In the genomic region with DNA sequence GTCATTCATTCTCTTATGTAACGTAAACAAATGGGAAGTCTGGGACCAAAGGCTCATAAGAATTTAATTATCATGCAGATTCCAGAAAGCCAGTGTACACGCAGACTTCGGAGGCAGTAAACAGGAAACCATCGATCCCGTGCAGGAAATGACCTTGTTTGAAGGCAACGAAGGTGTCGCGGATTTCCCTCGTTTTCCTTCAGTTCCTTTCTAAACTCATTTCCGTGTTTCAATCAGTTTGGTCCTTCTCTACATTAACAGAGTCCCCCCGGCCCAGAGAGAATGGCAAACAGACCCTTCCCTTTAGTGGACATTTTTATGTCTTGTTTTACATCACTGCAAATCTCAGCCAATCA, we compare ENCODE assay signal across 8 cellular contexts. TPM values are rescaled to one million over a fixed set of nuclear protein-coding genes. Genes with fewer than 3 reads are reported as not detected.
DNase-seq lines count a peak whose midpoint lies in the region; ATAC-seq, FAIRE-seq and TF ChIP-seq lines count a peak whose summit lies in the region.

No MANE protein-coding gene starts in this region.

- H3K27ac ChIP-seq in HL-60 (replicated peaks) (peak overlapping the region; percentile 92), lower lobe of right lung (peak overlapping the region; percentile 100), upper lobe of right lung (peak overlapping the region; percentile 100)

- peak overlapping the region; percentile 100 for H3K27ac Mint-ChIP-seq in Calu3 (ENCODE audit: unreplicated experiment)

- H3K36me3 ChIP-seq in bronchial epithelial cell (ENCODE audit: control insufficient read depth, insufficient read depth, low read length) (no peaks in the 10 kb centered on the region), lower lobe of right lung (no peaks in the 10 kb centered on the region), upper lobe of right lung (no peaks in the 10 kb centered on the region)

- H3K9me3 ChIP-seq in lower lobe of right lung (no peaks in the 10 kb centered on the region), upper lobe of right lung (no peaks in the 10 kb centered on the region)

- no peaks in the 10 kb centered on the region for H3K27me3 Mint-ChIP-seq in Calu3 (ENCODE audit: unreplicated experiment)

- no peaks in the 10 kb centered on the region for H3K4me1 Mint-ChIP-seq in Calu3 (ENCODE audit: low read depth, unreplicated experiment)

- H3K36me3 Mint-ChIP-seq in Calu3 (ENCODE audit: insufficient read depth, unreplicated experiment) = peaks cover 18% of the 10 kb centered on the region

- DNase-seq in Calu3 (no peak), HL-60 (ENCODE audit: low read depth in 1 of 2, low spot score in 1 of 2) (no peak), bronchial epithelial cell (ENCODE audit: low read depth) (no peak), lower lobe of right lung (no peak), upper lobe of right lung (no peak), ureter (ENCODE audit: low spot score) (no peak), EL (no peak)

- BruUV-seq in Calu3 (replicated peaks; lab: Mats Ljungman, UMichigan) = no TSS peak

- peak overlapping the region; percentile 49 for H3K4me3 ChIP-seq in HL-60 (replicated peaks; ENCODE audit: insufficient read depth, low read length)
- H3K4me3 ChIP-seq in bronchial epithelial cell (ENCODE audit: low read depth, low read length) = peak overlapping the region; percentile 90
- H3K4me3 ChIP-seq in lower lobe of right lung = peak overlapping the region; percentile 74
- H3K4me3 ChIP-seq in upper lobe of right lung = peak overlapping the region; percentile 80

- CTCF ChIA-PET in Calu3 (lab: Charles Lee) = no interaction called here

- peak overlapping the region; percentile 95 for H3K4me3 Mint-ChIP-seq in Calu3 (ENCODE audit: low read depth, unreplicated experiment)

- H3K4me1 ChIP-seq in lower lobe of right lung = peaks cover 4% of the 10 kb centered on the region
- no peaks in the 10 kb centered on the region for H3K4me1 ChIP-seq in upper lobe of right lung

- no peaks in the 10 kb centered on the region for H3K27me3 ChIP-seq in HL-60 (ENCODE audit: insufficient read depth, poor library complexity, severe bottlenecking)
- no peaks in the 10 kb centered on the region for H3K27me3 ChIP-seq in bronchial epithelial cell (ENCODE audit: control insufficient read depth, insufficient read depth, low read length)
- no peaks in the 10 kb centered on the region for H3K27me3 ChIP-seq in lower lobe of right lung (ENCODE audit: low read depth)
- no peaks in the 10 kb centered on the region for H3K27me3 ChIP-seq in upper lobe of right lung

- ATAC-seq in GM21390 (IDR thresholded peaks at IDR 0.05; ENCODE audit: unreplicated experiment) = peak; percentile 37
- peak; percentile 30 to 46 for ATAC-seq in lower lobe of right lung
- ATAC-seq in upper lobe of right lung = peak; percentile 10

- H3K9me3 Mint-ChIP-seq in Calu3 (ENCODE audit: low read depth, unreplicated experiment) = no peaks in the 10 kb centered on the region

- TF ChIP-seq CTCF in Calu3 (IDR thresholded peaks at IDR 0.05; ENCODE audit: unreplicated experiment) (no peak), HL-60 (IDR thresholded peaks at IDR 0.05; ENCODE audit: insufficient read depth, low read length) (no peak), bronchial epithelial cell (IDR thresholded peaks at IDR 0.05; ENCODE audit: insufficient read depth, low read length, severe bottlenecking) (no peak), lower lobe of right lung (IDR thresholded peaks at IDR 0.05) (no peak), upper lobe of right lung (IDR thresholded peaks at IDR 0.05) (no peak)

- no peak for FAIRE-seq in bronchial epithelial cell (lab: Jason Lieb, UNC)

- intact Hi-C loops in Calu3 (cut with micrococcal nuclease; ENCODE audit: unreplicated experiment) (no loop called here), lower lobe of right lung (cut with DNase I) (no loop called here), upper lobe of right lung (cut with DNase I) (no loop called here)

RNA-seq across cellular contexts. Expression of gene FOXJ2, which starts 6.3 kb away (rescaled TPM):
- total RNA-seq in Calu3 (2022) (12.6 and 13.4 TPM in 2 replicates), bronchial epithelial cell (3.4 and 5.1 TPM in 2 replicates), lower lobe of right lung (19.8 TPM), upper lobe of right lung (20.3 TPM), ureter (21.1 TPM)

RNA-seq across cellular contexts. Expression of gene C3AR1, which starts 39.9 kb away (rescaled TPM):
- not detected in 2 replicates for total RNA-seq in Calu3 (2022)
- total RNA-seq in bronchial epithelial cell = not detected in 2 replicates
- 62.1 TPM for total RNA-seq in lower lobe of right lung
- total RNA-seq in upper lobe of right lung = 45.0 TPM
- 4.6 TPM for total RNA-seq in ureter

RNA-seq across cellular contexts. Expression of gene NECAP1, which starts 55.8 kb away (rescaled TPM):
- total RNA-seq in Calu3 (2022) (25.1 and 28.4 TPM in 2 replicates), bronchial epithelial cell (30.1 and 54.0 TPM in 2 replicates), lower lobe of right lung (40.1 TPM), upper lobe of right lung (36.7 TPM), ureter (32.5 TPM)
